ENCODE assay signal across 24 cellular contexts in genomic region chr13:75061909-75062308, GRCh38.
"Had no signal": no experiment of that assay in that cellular context is flagged by ENCODE, and none has a peak within 500 bp of the region (broad histone marks: within the 10 kb centered on the region; RNA-seq: fewer than 3 reads in every experiment).

No MANE protein-coding gene starts in this region.

- H3K4me3 ChIP-seq: neural progenitor cell, ovary, psoas muscle, right lobe of liver, sigmoid colon, stomach, thoracic aorta, thyroid gland, tibial nerve, upper lobe of left lung, vagina had no signal

- DNase-seq: occipital lobe; ovary; posterior cingulate gyrus; psoas muscle; right cardiac atrium; right lobe of liver; sigmoid colon; small intestine; stimulated activated CD4-positive, alpha-beta T cell treated with anti-CD3 and anti-CD28 coated beads, Interleukin-15, amount 100 ng/mL, for 24 hours; stimulated activated CD4-positive, alpha-beta T cell treated with anti-CD3 and anti-CD28 coated beads, Interleukin-2, amount 100 ng/mL, for 24 hours; stimulated activated CD4-positive, alpha-beta T cell treated with anti-CD3 and anti-CD28 coated beads, Interleukin-2, amount 100 ng/mL, for 48 hours; stimulated activated CD4-positive, alpha-beta T cell treated with anti-CD3 and anti-CD28 coated beads, Interleukin-4, amount 100 ng/mL, for 24 hours; stimulated activated naive B cell treated with anti-CD40 and anti-IgM and Interleukin-4, amounts not matched to agents 10 μg/mL and 1 μg/mL and 100 μg/mL, for 72 hours; stimulated activated naive CD4-positive, alpha-beta T cell treated with Interleukin-2 at 50 U/mL for 16 hours; stomach; thyroid gland; trophoblast cell; upper lobe of left lung had no signal

- H3K36me3 ChIP-seq: neural progenitor cell, ovary, right lobe of liver, sigmoid colon, stomach, thoracic aorta, thyroid gland, tibial nerve, upper lobe of left lung, vagina had no signal

- ATAC-seq: psoas muscle; right cardiac atrium; right lobe of liver; stimulated activated effector memory CD8-positive, alpha-beta T cell treated with anti-CD3 and anti-CD28 coated beads, Interleukin-12 subunit alpha, Interleukin-12 subunit beta, amount 100 ng/mL, for 72 hours; stimulated activated naive B cell treated with anti-CD40 and anti-IgM and Interleukin-4, amounts not matched to agents 10 μg/mL and 1 μg/mL and 100 μg/mL, for 72 hours had no signal

- H3K9me3 ChIP-seq: ovary, right lobe of liver, sigmoid colon, thoracic aorta, thyroid gland, upper lobe of left lung, vagina had no signal

- H3K9ac ChIP-seq: neural progenitor cell, parathyroid adenoma had no signal

- H3K27me3 ChIP-seq: neural progenitor cell, ovary, right lobe of liver, sigmoid colon, stomach, thyroid gland, tibial nerve, upper lobe of left lung, vagina had no signal

- H3K4me1 ChIP-seq: neural progenitor cell, parathyroid adenoma, psoas muscle, right lobe of liver, sigmoid colon, stomach, thyroid gland, tibial nerve, upper lobe of left lung, vagina had no signal
